ENCODE assay signal across 28 cellular contexts in the genomic region with DNA sequence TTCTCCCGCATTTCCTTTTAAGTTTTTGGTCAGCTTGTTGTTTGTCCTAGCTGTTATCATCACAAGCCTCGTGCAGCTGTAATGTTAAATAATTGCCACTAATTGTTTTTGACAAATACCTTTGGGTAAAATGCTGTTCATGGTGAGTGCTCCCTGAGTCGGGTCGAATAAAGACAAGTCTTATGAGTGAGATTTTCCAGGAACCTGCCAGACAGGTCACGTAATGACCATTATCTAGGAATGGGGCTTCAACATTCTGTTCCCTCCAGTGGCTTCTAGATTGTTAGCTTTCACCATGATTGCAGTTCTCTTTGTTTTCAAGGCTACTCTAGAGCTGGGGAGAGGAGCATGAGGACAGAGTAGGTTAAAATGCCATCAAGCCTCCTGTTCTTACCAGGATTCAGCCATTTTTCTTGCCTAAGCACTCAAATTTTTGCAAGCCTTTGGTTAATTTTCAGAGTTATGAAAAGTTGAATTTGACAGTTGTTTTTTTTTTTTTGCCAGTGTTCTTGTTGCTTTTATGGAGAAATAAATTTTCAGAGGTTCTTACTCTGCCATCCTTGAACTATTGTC.
"Had no signal": no experiment of that assay in that cellular context is flagged by ENCODE, and none has a peak within 500 bp of the region (broad histone marks: within the 10 kb centered on the region; RNA-seq: fewer than 3 reads in every experiment).

No MANE protein-coding gene starts in this region.

- DNase-seq: natural killer cell; occipital lobe; ovary; posterior cingulate gyrus; psoas muscle; right cardiac atrium; right lobe of liver; sigmoid colon; small intestine; stimulated activated CD4-positive, alpha-beta T cell treated with anti-CD3 and anti-CD28 coated beads, Interleukin-15, amount 100 ng/mL, for 24 hours; stimulated activated CD4-positive, alpha-beta T cell treated with anti-CD3 and anti-CD28 coated beads, Interleukin-2, amount 100 ng/mL, for 24 hours; stimulated activated CD4-positive, alpha-beta T cell treated with anti-CD3 and anti-CD28 coated beads, Interleukin-2, amount 100 ng/mL, for 48 hours; stimulated activated CD4-positive, alpha-beta T cell treated with anti-CD3 and anti-CD28 coated beads, Interleukin-4, amount 100 ng/mL, for 24 hours; stimulated activated naive B cell treated with anti-CD40 and anti-IgM and Interleukin-4, amounts not matched to agents 10 μg/mL and 1 μg/mL and 100 μg/mL, for 72 hours; stimulated activated naive CD4-positive, alpha-beta T cell treated with Interleukin-2 at 50 U/mL for 16 hours; stomach; thyroid gland; upper lobe of right lung; uterus had no signal

- H3K4me2 ChIP-seq: neural progenitor cell had no signal

- H3K36me3 Mint-ChIP-seq: natural killer cell; neural progenitor cell; stimulated activated effector memory CD8-positive, alpha-beta T cell treated with anti-CD3 and anti-CD28 coated beads, Interleukin-12 subunit alpha, Interleukin-12 subunit beta, amount 100 ng/mL, for 72 hours; type B pancreatic cell had no signal

- H3K9me3 Mint-ChIP-seq: natural killer cell had no signal

- H2AFZ ChIP-seq: neural progenitor cell, parathyroid adenoma had no signal

- H3K27ac Mint-ChIP-seq: natural killer cell; nephron; neural progenitor cell; progenitor cell of endocrine pancreas; stimulated activated effector memory CD8-positive, alpha-beta T cell treated with anti-CD3 and anti-CD28 coated beads, Interleukin-12 subunit alpha, Interleukin-12 subunit beta, amount 100 ng/mL, for 72 hours; stimulated activated naive B cell treated with anti-CD40 and anti-IgM and Interleukin-4, amounts not matched to agents 10 μg/mL and 1 μg/mL and 100 μg/mL, for 72 hours; stimulated activated naive CD8-positive, alpha-beta T cell treated with anti-CD3 and anti-CD28 coated beads, Interleukin-15, Interleukin-2, amounts not matched to agents 100 ng/mL and 50 ng/mL, for 24 hours; type B pancreatic cell had no signal

- H3K4me1 ChIP-seq: neural progenitor cell, psoas muscle, right lobe of liver, thyroid gland, tibial nerve, upper lobe of right lung, uterus had no signal

- H3K4me1 Mint-ChIP-seq: nephron, neural progenitor cell had no signal

- H3K27me3 Mint-ChIP-seq: progenitor cell of endocrine pancreas, type B pancreatic cell had no signal

- ATAC-seq: natural killer cell; psoas muscle; right cardiac atrium; right lobe of liver; stimulated activated effector memory CD8-positive, alpha-beta T cell treated with anti-CD3 and anti-CD28 coated beads, Interleukin-12 subunit alpha, Interleukin-12 subunit beta, amount 100 ng/mL, for 72 hours; stimulated activated naive B cell treated with anti-CD40 and anti-IgM and Interleukin-4, amounts not matched to agents 10 μg/mL and 1 μg/mL and 100 μg/mL, for 72 hours; upper lobe of right lung had no signal

- H3K4me3 ChIP-seq: neural progenitor cell, ovary, psoas muscle, right lobe of liver, sigmoid colon, stomach, thoracic aorta, thyroid gland, tibial nerve, upper lobe of right lung, uterus had no signal

- H3K27ac ChIP-seq: neural progenitor cell, ovary, parathyroid adenoma, psoas muscle, right lobe of liver, sigmoid colon, stomach, thoracic aorta, thyroid gland, tibial nerve, upper lobe of right lung, uterus had no signal

- H3K4me3 Mint-ChIP-seq: natural killer cell; nephron; neural progenitor cell; stimulated activated effector memory CD8-positive, alpha-beta T cell treated with anti-CD3 and anti-CD28 coated beads, Interleukin-12 subunit alpha, Interleukin-12 subunit beta, amount 100 ng/mL, for 72 hours; stimulated activated naive B cell treated with anti-CD40 and anti-IgM and Interleukin-4, amounts not matched to agents 10 μg/mL and 1 μg/mL and 100 μg/mL, for 72 hours; stimulated activated naive CD8-positive, alpha-beta T cell treated with anti-CD3 and anti-CD28 coated beads, Interleukin-15, Interleukin-2, amounts not matched to agents 100 ng/mL and 50 ng/mL, for 24 hours; type B pancreatic cell had no signal

- H3K27me3 ChIP-seq: neural progenitor cell, ovary, right lobe of liver, sigmoid colon, stomach, thyroid gland, tibial nerve, upper lobe of right lung, uterus had no signal

- H3K36me3 ChIP-seq: neural progenitor cell, ovary, right lobe of liver, sigmoid colon, stomach, thoracic aorta, thyroid gland, tibial nerve, upper lobe of right lung, uterus had no signal

- H3K9ac ChIP-seq: neural progenitor cell, parathyroid adenoma had no signal

- H3K79me2 ChIP-seq: parathyroid adenoma had no signal

- H3K9me3 ChIP-seq: ovary, psoas muscle, right lobe of liver, thoracic aorta, thyroid gland, upper lobe of right lung, uterus had no signal
